In the genomic region with DNA sequence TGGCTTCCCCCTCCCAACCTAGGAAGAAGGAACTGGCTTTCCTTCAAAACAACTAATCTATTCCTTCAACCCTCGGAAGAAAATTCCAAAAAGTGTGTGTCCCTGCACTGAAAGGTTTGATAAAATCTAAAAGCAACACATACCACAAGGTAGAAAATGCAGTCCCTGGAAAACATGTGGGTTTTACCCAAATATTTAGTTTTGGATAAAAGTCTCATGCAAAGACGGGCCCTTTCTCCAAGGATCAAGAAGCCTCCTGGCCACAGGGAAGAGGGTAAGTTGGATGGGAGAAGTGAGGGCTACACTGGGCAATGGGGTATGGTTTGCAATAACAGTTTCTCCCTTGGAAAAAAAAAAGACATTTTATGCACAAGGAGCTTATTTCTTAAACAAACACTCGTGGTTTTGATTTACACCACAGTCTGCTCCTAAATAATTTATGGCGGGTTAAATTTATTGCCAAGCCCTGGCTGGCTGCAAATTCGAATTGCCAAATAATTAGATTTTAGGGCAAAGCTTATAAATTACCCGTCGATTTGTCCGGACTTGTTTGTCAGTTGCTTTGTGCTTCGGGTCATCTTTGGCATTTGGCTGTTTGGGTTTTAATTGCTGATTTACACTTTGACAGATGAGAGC, we compare ENCODE assay signal across 1 cellular context.
TF ChIP-seq lines count a peak whose summit lies in the region.

No MANE protein-coding gene starts in this region.

TF ChIP-seq in HEK293, 187 proteins besides CTCF, POLR2A, EP300 and RAD21 (continued from another document):
- TF ChIP-seq, protein P1, sequence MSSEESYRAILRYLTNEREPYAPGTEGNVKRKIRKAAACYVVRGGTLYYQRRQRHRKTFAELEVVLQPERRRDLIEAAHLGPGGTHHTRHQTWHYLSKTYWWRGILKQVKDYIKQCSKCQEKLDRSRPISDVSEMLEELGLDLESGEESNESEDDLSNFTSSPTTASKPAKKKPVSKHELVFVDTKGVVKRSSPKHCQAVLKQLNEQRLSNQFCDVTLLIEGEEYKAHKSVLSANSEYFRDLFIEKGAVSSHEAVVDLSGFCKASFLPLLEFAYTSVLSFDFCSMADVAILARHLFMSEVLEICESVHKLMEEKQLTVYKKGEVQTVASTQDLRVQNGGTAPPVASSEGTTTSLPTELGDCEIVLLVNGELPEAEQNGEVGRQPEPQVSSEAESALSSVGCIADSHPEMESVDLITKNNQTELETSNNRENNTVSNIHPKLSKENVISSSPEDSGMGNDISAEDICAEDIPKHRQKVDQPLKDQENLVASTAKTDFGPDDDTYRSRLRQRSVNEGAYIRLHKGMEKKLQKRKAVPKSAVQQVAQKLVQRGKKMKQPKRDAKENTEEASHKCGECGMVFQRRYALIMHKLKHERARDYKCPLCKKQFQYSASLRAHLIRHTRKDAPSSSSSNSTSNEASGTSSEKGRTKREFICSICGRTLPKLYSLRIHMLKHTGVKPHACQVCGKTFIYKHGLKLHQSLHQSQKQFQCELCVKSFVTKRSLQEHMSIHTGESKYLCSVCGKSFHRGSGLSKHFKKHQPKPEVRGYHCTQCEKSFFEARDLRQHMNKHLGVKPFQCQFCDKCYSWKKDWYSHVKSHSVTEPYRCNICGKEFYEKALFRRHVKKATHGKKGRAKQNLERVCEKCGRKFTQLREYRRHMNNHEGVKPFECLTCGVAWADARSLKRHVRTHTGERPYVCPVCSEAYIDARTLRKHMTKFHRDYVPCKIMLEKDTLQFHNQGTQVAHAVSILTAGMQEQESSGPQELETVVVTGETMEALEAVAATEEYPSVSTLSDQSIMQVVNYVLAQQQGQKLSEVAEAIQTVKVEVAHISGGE (tag by site-specific recombination; conservative IDR thresholded peaks at IDR 0.05; ENCODE audit: low read depth): no peak
- TF ChIP-seq, protein P2, sequence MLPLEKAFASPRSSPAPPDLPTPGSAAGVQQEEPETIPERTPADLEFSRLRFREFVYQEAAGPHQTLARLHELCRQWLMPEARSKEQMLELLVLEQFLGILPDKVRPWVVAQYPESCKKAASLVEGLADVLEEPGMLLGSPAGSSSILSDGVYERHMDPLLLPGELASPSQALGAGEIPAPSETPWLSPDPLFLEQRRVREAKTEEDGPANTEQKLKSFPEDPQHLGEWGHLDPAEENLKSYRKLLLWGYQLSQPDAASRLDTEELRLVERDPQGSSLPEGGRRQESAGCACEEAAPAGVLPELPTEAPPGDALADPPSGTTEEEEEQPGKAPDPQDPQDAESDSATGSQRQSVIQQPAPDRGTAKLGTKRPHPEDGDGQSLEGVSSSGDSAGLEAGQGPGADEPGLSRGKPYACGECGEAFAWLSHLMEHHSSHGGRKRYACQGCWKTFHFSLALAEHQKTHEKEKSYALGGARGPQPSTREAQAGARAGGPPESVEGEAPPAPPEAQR (tag by site-specific recombination; IDR thresholded peaks at IDR 0.05): no peak
- TF ChIP-seq ZNF391 (tag by site-specific recombination; IDR thresholded peaks at IDR 0.05; ENCODE audit: borderline replicate concordance, low read depth) (no peak), ZBTB8A (tag by site-specific recombination; IDR thresholded peaks at IDR 0.05) (0 out of 2 replicates have a peak, but pooled peaks have one; percentile 39), ZNF561 (tag by site-specific recombination; IDR thresholded peaks at IDR 0.05; ENCODE audit: borderline replicate concordance) (no peak), ZFHX2 (tag by site-specific recombination; conservative IDR thresholded peaks at IDR 0.05) (no peak), ZNF214 (tag by site-specific recombination; IDR thresholded peaks at IDR 0.05; ENCODE audit: borderline replicate concordance) (no peak), ZNF837 (tag by site-specific recombination; IDR thresholded peaks at IDR 0.05) (no peak), ZNF747 (tag by site-specific recombination; IDR thresholded peaks at IDR 0.05) (no peak), SP2 (tag by site-specific recombination; IDR thresholded peaks at IDR 0.05) (no peak), ZNF670 (tag by site-specific recombination; IDR thresholded peaks at IDR 0.05; ENCODE audit: low read depth) (no peak), ZIC2 (tag by site-specific recombination; IDR thresholded peaks at IDR 0.05) (no peak), ZNF335 (tag by site-specific recombination; conservative IDR thresholded peaks at IDR 0.05) (no peak), ZNF394 (tag by site-specific recombination; IDR thresholded peaks at IDR 0.05; ENCODE audit: borderline replicate concordance) (0 out of 2 replicates have a peak, but pooled peaks have one; percentile 14), ZNF529 (tag by site-specific recombination; IDR thresholded peaks at IDR 0.05; ENCODE audit: insufficient replicate concordance) (no peak), ZNF311 (tag by site-specific recombination; IDR thresholded peaks at IDR 0.05; ENCODE audit: borderline replicate concordance) (no peak), ZEB2 (tag by site-specific recombination; IDR thresholded peaks at IDR 0.05) (peak; percentile 63; the same call in 1 of the 2 replicates), ZNF24 (tag by site-specific recombination; IDR thresholded peaks at IDR 0.05) (no peak), ZNF366 (tag by site-specific recombination; conservative IDR thresholded peaks at IDR 0.05) (peak; percentile 68), KLF10 (tag by site-specific recombination; IDR thresholded peaks at IDR 0.05) (peak; percentile 67), ZXDB (tag by site-specific recombination; IDR thresholded peaks at IDR 0.05) (peak; percentile 77), ZNF404 (tag by site-specific recombination; IDR thresholded peaks at IDR 0.05) (no peak), GLIS1 (tag by site-specific recombination; IDR thresholded peaks at IDR 0.05) (no peak), ZNF433 (tag by site-specific recombination; IDR thresholded peaks at IDR 0.05; ENCODE audit: low read depth) (no peak), ZNF140 (tag by site-specific recombination; IDR thresholded peaks at IDR 0.05) (no peak), SP3 (tag by site-specific recombination; IDR thresholded peaks at IDR 0.05) (no peak)
- TF ChIP-seq, protein P3, sequence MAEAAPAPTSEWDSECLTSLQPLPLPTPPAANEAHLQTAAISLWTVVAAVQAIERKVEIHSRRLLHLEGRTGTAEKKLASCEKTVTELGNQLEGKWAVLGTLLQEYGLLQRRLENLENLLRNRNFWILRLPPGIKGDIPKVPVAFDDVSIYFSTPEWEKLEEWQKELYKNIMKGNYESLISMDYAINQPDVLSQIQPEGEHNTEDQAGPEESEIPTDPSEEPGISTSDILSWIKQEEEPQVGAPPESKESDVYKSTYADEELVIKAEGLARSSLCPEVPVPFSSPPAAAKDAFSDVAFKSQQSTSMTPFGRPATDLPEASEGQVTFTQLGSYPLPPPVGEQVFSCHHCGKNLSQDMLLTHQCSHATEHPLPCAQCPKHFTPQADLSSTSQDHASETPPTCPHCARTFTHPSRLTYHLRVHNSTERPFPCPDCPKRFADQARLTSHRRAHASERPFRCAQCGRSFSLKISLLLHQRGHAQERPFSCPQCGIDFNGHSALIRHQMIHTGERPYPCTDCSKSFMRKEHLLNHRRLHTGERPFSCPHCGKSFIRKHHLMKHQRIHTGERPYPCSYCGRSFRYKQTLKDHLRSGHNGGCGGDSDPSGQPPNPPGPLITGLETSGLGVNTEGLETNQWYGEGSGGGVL (tag by site-specific recombination; IDR thresholded peaks at IDR 0.05): no peak
- TF ChIP-seq, protein P4, sequence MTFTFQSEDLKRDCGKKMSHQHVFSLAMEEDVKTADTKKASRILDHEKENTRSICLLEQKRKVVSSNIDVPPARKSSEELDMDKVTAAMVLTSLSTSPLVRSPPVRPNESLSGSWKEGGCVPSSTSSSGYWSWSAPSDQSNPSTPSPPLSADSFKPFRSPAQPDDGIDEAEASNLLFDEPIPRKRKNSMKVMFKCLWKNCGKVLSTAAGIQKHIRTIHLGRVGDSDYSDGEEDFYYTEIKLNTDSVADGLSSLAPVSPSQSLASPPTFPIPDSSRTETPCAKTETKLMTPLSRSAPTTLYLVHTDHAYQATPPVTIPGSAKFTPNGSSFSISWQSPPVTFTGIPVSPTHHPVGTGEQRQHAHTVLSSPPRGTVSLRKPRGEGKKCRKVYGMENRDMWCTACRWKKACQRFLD (tag by site-specific recombination; IDR thresholded peaks at IDR 0.05): no peak
- TF ChIP-seq, protein P5, sequence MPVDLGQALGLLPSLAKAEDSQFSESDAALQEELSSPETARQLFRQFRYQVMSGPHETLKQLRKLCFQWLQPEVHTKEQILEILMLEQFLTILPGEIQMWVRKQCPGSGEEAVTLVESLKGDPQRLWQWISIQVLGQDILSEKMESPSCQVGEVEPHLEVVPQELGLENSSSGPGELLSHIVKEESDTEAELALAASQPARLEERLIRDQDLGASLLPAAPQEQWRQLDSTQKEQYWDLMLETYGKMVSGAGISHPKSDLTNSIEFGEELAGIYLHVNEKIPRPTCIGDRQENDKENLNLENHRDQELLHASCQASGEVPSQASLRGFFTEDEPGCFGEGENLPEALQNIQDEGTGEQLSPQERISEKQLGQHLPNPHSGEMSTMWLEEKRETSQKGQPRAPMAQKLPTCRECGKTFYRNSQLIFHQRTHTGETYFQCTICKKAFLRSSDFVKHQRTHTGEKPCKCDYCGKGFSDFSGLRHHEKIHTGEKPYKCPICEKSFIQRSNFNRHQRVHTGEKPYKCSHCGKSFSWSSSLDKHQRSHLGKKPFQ (tag by site-specific recombination; IDR thresholded peaks at IDR 0.05): peak; percentile 50; the same call in 1 of the 2 replicates
- TF ChIP-seq, protein P6, sequence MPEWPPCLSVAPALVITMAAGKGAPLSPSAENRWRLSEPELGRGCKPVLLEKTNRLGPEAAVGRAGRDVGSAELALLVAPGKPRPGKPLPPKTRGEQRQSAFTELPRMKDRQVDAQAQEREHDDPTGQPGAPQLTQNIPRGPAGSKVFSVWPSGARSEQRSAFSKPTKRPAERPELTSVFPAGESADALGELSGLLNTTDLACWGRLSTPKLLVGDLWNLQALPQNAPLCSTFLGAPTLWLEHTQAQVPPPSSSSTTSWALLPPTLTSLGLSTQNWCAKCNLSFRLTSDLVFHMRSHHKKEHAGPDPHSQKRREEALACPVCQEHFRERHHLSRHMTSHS (tag by site-specific recombination; IDR thresholded peaks at IDR 0.05): no peak
